ENCODE assay signal across 20 cellular contexts in genomic region chr17:11813278-11813677, GRCh38.
"Had no signal": no experiment of that assay in that cellular context is flagged by ENCODE, and none has a peak within 500 bp of the region (broad histone marks: within the 10 kb centered on the region; RNA-seq: fewer than 3 reads in every experiment).

No MANE protein-coding gene starts in this region.

- ATAC-seq: lower lobe of right lung; naive thymus-derived CD8-positive, alpha-beta T cell; psoas muscle; stimulated activated effector memory CD8-positive, alpha-beta T cell treated with anti-CD3 and anti-CD28 coated beads, Interleukin-12 subunit alpha, Interleukin-12 subunit beta, amount 100 ng/mL, for 72 hours had no signal

- H3K4me1 ChIP-seq: lower lobe of right lung, parathyroid adenoma, psoas muscle, sigmoid colon, suprapubic skin, tibial artery, uterus had no signal

- DNase-seq: hippocampal formation; kidney; lower lobe of right lung; mammary epithelial cell; mesenchymal stem cell; naive thymus-derived CD8-positive, alpha-beta T cell; nucleus accumbens; psoas muscle; sigmoid colon; small intestine; spleen; stimulated activated CD4-positive, alpha-beta T cell treated with anti-CD3 and anti-CD28 coated beads, Interleukin-4, amount 100 ng/mL, for 24 hours; stimulated activated naive CD4-positive, alpha-beta T cell; tibial artery; trophoblast cell; uterus had no signal

- H3K27ac ChIP-seq: lower lobe of right lung, parathyroid adenoma, psoas muscle, sigmoid colon, suprapubic skin, thoracic aorta, tibial artery, uterus had no signal

- H3K27me3 ChIP-seq: sigmoid colon, spleen, suprapubic skin, uterus had no signal

- H3K4me3 ChIP-seq: lower lobe of right lung, psoas muscle, sigmoid colon, spleen, suprapubic skin, thoracic aorta, tibial artery, uterus had no signal

- H3K9me3 ChIP-seq: lower lobe of right lung, psoas muscle, sigmoid colon, spleen, suprapubic skin, thoracic aorta, tibial artery, uterus had no signal

- H3K36me3 ChIP-seq: lower lobe of right lung, sigmoid colon, spleen, suprapubic skin, thoracic aorta, tibial artery, uterus had no signal
